Comparison of ENCODE assay signal across 9 cellular contexts in the genomic region with DNA sequence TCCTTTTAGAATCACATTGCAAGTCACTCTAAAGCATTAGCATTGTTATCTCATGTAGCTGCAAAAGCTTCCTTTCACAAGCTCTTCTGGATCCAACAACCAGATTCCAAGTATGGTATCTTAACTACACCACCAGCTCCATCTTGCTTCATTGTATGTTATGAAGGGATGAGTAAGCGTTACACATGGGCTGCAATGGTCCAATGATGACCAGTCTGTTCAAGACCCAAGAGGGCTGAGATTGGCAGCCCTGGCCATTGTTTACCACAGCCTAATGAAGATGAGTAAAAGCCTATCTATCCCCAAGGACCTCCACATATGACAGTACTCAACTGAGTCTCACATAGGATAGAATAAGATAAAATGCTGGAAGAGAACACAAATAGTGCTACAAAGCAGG. TPM values are rescaled to one million over a fixed set of nuclear protein-coding genes. Genes with fewer than 3 reads are reported as not detected.
DNase-seq lines count a peak whose midpoint lies in the region; ATAC-seq and TF ChIP-seq lines count a peak whose summit lies in the region.
"Had no signal": no experiment of that assay in that cellular context is flagged by ENCODE, and none has a peak within 500 bp of the region (broad histone marks: within the 10 kb centered on the region; RNA-seq: fewer than 3 reads in every experiment).

No MANE protein-coding gene starts in this region.

- H3K9ac ChIP-seq in colonic mucosa (ENCODE audit: low read depth in 2 of 2, low read length in 2 of 2), result no peak overlapping the region

- H3K27ac Mint-ChIP-seq in CD8-positive, alpha-beta memory T cell, result peak overlapping the region; percentile 94 to 100 (median 98)
- peak overlapping the region; percentile 24 to 100 (median 90) for H3K27ac Mint-ChIP-seq in naive thymus-derived CD8-positive, alpha-beta T cell

- peak overlapping the region; percentile 92 to 100 (median 95) for H3K4me3 Mint-ChIP-seq in CD8-positive, alpha-beta memory T cell
- H3K4me3 Mint-ChIP-seq in naive thymus-derived CD8-positive, alpha-beta T cell, result peak overlapping the region; percentile 34 to 99 (median 66)

- TF ChIP-seq POLR2A in NB4 (IDR thresholded peaks at IDR 0.05; ENCODE audit: extremely low read depth, insufficient read length) (no peak), lower leg skin (IDR thresholded peaks at IDR 0.05) (no peak)

- no peaks in the 10 kb centered on the region for H3K27me3 ChIP-seq in CD8-positive, alpha-beta memory T cell (ENCODE audit: insufficient read depth, low read length, poor library complexity, severe bottlenecking)
- no peaks in the 10 kb centered on the region for H3K27me3 ChIP-seq in colonic mucosa

- peaks cover 67% of the 10 kb centered on the region for H3K4me1 ChIP-seq in CD8-positive, alpha-beta memory T cell (ENCODE audit: insufficient read depth, low read length)
- peaks cover 24% of the 10 kb centered on the region for H3K4me1 ChIP-seq in colonic mucosa

- CTCF ChIA-PET in CD8-positive, alpha-beta memory T cell (lab: Charles Lee), result interaction anchor here (1.0 to 2.8 kb wide), 5 partner anchors 9 to 110 kb away, joined by 3 to 17 read pairs (median 4); no protein-coding TSS in a partner anchor

- peaks cover 12 to 59% (median 15%) of the 10 kb centered on the region in 3 donors for H3K36me3 Mint-ChIP-seq in CD8-positive, alpha-beta memory T cell
- peaks cover 0 to 11% (median 3%) of the 10 kb centered on the region in 3 donors for H3K36me3 Mint-ChIP-seq in naive thymus-derived CD8-positive, alpha-beta T cell

- peak overlapping the region; percentile 89 for H3K4me3 ChIP-seq in CD8-positive, alpha-beta memory T cell (ENCODE audit: low read length)
- peak overlapping the region; percentile 98 for H3K4me3 ChIP-seq in NB4 (ENCODE audit: low read depth, low read length)
- H3K4me3 ChIP-seq in colonic mucosa, result no peak overlapping the region
- no peak overlapping the region for H3K4me3 ChIP-seq in lower leg skin (ENCODE audit: low read depth, poor library complexity, severe bottlenecking)

- TF ChIP-seq CTCF in NB4 (IDR thresholded peaks at IDR 0.05; ENCODE audit: low read depth, low read length) (no peak), colonic mucosa (IDR thresholded peaks at IDR 0.05) (no peak), lower leg skin (IDR thresholded peaks at IDR 0.05) (no peak)

- H3K9me3 Mint-ChIP-seq in CD8-positive, alpha-beta memory T cell, result no peaks in the 10 kb centered on the region
- H3K9me3 Mint-ChIP-seq in naive thymus-derived CD8-positive, alpha-beta T cell, result no peaks in the 10 kb centered on the region

- no peak for DNase-seq in CD8-positive, alpha-beta memory T cell
- DNase-seq in NB4 (ENCODE audit: low read depth) (peak; percentile 65), colonic mucosa (no peak), NCI-H2196 treated with DMSO at 0.1 percent for 48 hours (lab: John Stamatoyannopoulos, UW; ENCODE audit: unreplicated experiment) (no peak), NCI-H2171 treated with DMSO at 0.1 percent for 48 hours (lab: John Stamatoyannopoulos, UW) (no peak), lower leg skin (ENCODE audit: low spot score in 2 of 2) (no peak)
- no peak for DNase-seq in naive thymus-derived CD8-positive, alpha-beta T cell
- DNase-seq: activated CD8-positive, alpha-beta memory T cell treated with anti-CD3 and anti-CD28 coated beads, Interleukin-2, amount 50 U/mL, for 48 hours had no signal

- peaks cover 4% of the 10 kb centered on the region for H3K36me3 ChIP-seq in CD8-positive, alpha-beta memory T cell (ENCODE audit: insufficient read depth, low read length)
- H3K36me3 ChIP-seq in colonic mucosa, result no peaks in the 10 kb centered on the region

- peaks cover 65 to 80% (median 68%) of the 10 kb centered on the region in 3 donors for H3K4me1 Mint-ChIP-seq in CD8-positive, alpha-beta memory T cell
- peaks cover 55 to 87% (median 79%) of the 10 kb centered on the region in 4 donors for H3K4me1 Mint-ChIP-seq in naive thymus-derived CD8-positive, alpha-beta T cell

- peak overlapping the region; percentile 70 for H3K27ac ChIP-seq in CD8-positive, alpha-beta memory T cell (ENCODE audit: low read depth, low read length)
- H3K27ac ChIP-seq in colonic mucosa, result peak overlapping the region; percentile 92

- WGBS in lower leg skin, 2 donors, result 82 to 86% methylated on average over 1 of the region's 1 CpG

- intact Hi-C loops in colonic mucosa (cut with DNase I) (no loop called here), lower leg skin (cut with DNase I; ENCODE audit: low total_unique reads) (no loop called here)

- peaks cover 0 to 2% of the 10 kb centered on the region in 2 donors for H3K27me3 Mint-ChIP-seq in CD8-positive, alpha-beta memory T cell
- no peaks in the 10 kb centered on the region for H3K27me3 Mint-ChIP-seq in naive thymus-derived CD8-positive, alpha-beta T cell

- ATAC-seq in naive thymus-derived CD8-positive, alpha-beta T cell, result no peak
- ATAC-seq in HG03442 (IDR thresholded peaks at IDR 0.05; ENCODE audit: unreplicated experiment), result no peak

- POLR2A ChIA-PET in CD8-positive, alpha-beta memory T cell (lab: Charles Lee), result interaction anchor here (0.7 to 1.6 kb wide), 7 partner anchors 9 to 259 kb away, joined by 3 to 9 read pairs (median 3); partner anchors contain the start of gene CLK1
- POLR2A ChIA-PET in naive thymus-derived CD8-positive, alpha-beta T cell (lab: Charles Lee), result interaction anchor here (1.3 kb wide), 1 partner anchor 110 kb away, joined by 4 read pairs; no protein-coding TSS in a partner anchor

- H3K9me3 ChIP-seq in CD8-positive, alpha-beta memory T cell (ENCODE audit: low read length), result no peaks in the 10 kb centered on the region
- no peaks in the 10 kb centered on the region for H3K9me3 ChIP-seq in colonic mucosa

RNA-seq across cellular contexts. Expression of gene CFLAR, which starts 6.3 kb away (rescaled TPM):
- 100 to 1,000 TPM; 291 to 303 TPM for total RNA-seq in CD8-positive, alpha-beta memory T cell
- 172 TPM for polyA plus RNA-seq in CD8-positive, alpha-beta memory T cell
- total RNA-seq in colonic mucosa (100 to 1,000 TPM in 1 of 2 donors, 10 to 100 TPM in 1; 90.1 to 126 TPM), lower leg skin (100 to 1,000 TPM; 136 to 163 (median 147) TPM)
- total RNA-seq in naive thymus-derived CD8-positive, alpha-beta T cell, result 100 to 1,000 TPM; 127 to 142 TPM
- 10 to 100 TPM; 50.7 to 93.3 (median 63.9) TPM for polyA plus RNA-seq in naive thymus-derived CD8-positive, alpha-beta T cell

RNA-seq across cellular contexts. Expression of gene NDUFB3, which starts 50.5 kb away (rescaled TPM):
- total RNA-seq in CD8-positive, alpha-beta memory T cell, result 100 to 1,000 TPM; 129 to 145 TPM
- 269 TPM for polyA plus RNA-seq in CD8-positive, alpha-beta memory T cell
- total RNA-seq in colonic mucosa (100 to 1,000 TPM; 159 to 199 TPM), lower leg skin (10 to 100 TPM; 31.8 to 46.8 (median 35.3) TPM)
- 10 to 100 TPM; 40.6 to 47.8 TPM for total RNA-seq in naive thymus-derived CD8-positive, alpha-beta T cell
- polyA plus RNA-seq in naive thymus-derived CD8-positive, alpha-beta T cell, result 100 to 1,000 TPM; 279 to 299 (median 298) TPM

RNA-seq across cellular contexts. Expression of gene HYCC2, which starts 50.8 kb away (rescaled TPM):
- 10 to 100 TPM; 25.5 to 27.7 TPM for total RNA-seq in CD8-positive, alpha-beta memory T cell
- 32.9 TPM for polyA plus RNA-seq in CD8-positive, alpha-beta memory T cell
- 10 to 100 TPM; 23.9 to 52.6 TPM for total RNA-seq in colonic mucosa
- total RNA-seq in naive thymus-derived CD8-positive, alpha-beta T cell, result 10 to 100 TPM; 34.2 to 38.1 TPM
- 10 to 100 TPM; 20.8 to 32.5 (median 23.0) TPM for polyA plus RNA-seq in naive thymus-derived CD8-positive, alpha-beta T cell
- total RNA-seq in lower leg skin, result 10 to 100 TPM in 3 of 4 donors, 1 to 10 TPM in 1; 9.6 to 27.9 (median 15.2) TPM

Comparison
In these comparisons a context has a peak if more than half of its experiments do, and no peak if none do; other contexts are left out.
1. H3K4me3 ChIP-seq: peak in CD8-positive, alpha-beta memory T cell (single experiment) and NB4 (single experiment); none in colonic mucosa (single experiment) and lower leg skin (single experiment).